Comparison of ENCODE assay signal across 1 cellular context in genomic region chr12:109461846-109462766, GRCh38.
TF ChIP-seq lines count a peak whose summit lies in the region.

No MANE protein-coding gene starts in this region.

TF ChIP-seq in HCT116, 20 proteins besides CTCF, POLR2A, EP300 and RAD21 (continued from another document):
- no peak; the same call in 1 of the 2 replicates for TF ChIP-seq MAX (IDR thresholded peaks at IDR 0.05)
